ENCODE assay signal across 7 cellular contexts in genomic region chr17:12996941-12997340, GRCh38.
"Had no signal": no experiment of that assay in that cellular context is flagged by ENCODE, and none has a peak within 500 bp of the region (broad histone marks: within the 10 kb centered on the region; RNA-seq: fewer than 3 reads in every experiment).

No MANE protein-coding gene starts in this region.

- FAIRE-seq: H1, H54, HTR-8/SVneo had no signal

- ATAC-seq: GM23338 had no signal

- H3K4me3 ChIP-seq: GM23338 had no signal

- DNase-seq: H9, HCEC 1CT, IMR-90 had no signal
